In the genomic region with DNA sequence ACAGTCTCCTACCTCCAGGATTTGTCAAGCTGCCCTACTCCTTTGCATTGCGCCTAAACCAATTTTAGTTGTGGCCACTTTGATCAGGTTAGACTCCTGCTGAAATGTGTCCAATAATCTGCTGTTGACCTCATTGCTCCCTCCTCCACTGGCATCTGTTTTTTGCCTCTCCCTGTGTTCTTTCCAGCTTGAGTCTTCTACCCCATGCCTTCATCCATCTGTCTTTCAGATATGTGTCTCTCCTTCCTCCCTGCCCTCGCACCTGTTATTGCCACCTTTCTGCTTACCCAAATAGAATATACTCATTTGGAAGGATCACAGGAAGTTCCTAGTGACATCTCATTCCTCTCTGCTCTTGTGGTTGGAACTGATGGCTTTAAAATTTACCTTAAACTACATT, we compare ENCODE assay signal across 14 cellular contexts.
A peak's percentile ranks its signal among the peaks of the same experiment; 100 is the strongest.
DNase-seq lines count a peak whose midpoint lies in the region; ATAC-seq and TF ChIP-seq lines count a peak whose summit lies in the region.
"Had no signal": no experiment of that assay in that cellular context is flagged by ENCODE, and none has a peak within 500 bp of the region (broad histone marks: within the 10 kb centered on the region; RNA-seq: fewer than 3 reads in every experiment).

No MANE protein-coding gene starts in this region.

- no peaks in the 10 kb centered on the region for H3K27me3 Mint-ChIP-seq in activated CD4-positive, alpha-beta T cell treated with anti-CD3 and anti-CD28 coated beads, Interleukin-2, amount 10 ng/mL, durations not matched to agents 24 days and 14 days
- H3K27me3 Mint-ChIP-seq in CD8-positive, alpha-beta T cell (ENCODE audit: low read depth), result no peaks in the 10 kb centered on the region
- H3K27me3 Mint-ChIP-seq: CD4-positive, alpha-beta memory T cell had no signal

- no peaks in the 10 kb centered on the region for H3K4me1 ChIP-seq in CD8-positive, alpha-beta T cell (ENCODE audit: insufficient read depth, low read length)
- H3K4me1 ChIP-seq in transverse colon, result no peaks in the 10 kb centered on the region
- H3K4me1 ChIP-seq: Caco-2, HAP-1 had no signal

- POLR2A ChIA-PET in CD8-positive, alpha-beta T cell (lab: Charles Lee), result no interaction called here

- no peak overlapping the region for H3K4me3 ChIP-seq in CD8-positive, alpha-beta T cell (ENCODE audit: low read depth, low read length)
- no peak overlapping the region for H3K4me3 ChIP-seq in transverse colon
- H3K4me3 ChIP-seq: HAP-1 had no signal

- WGBS in transverse colon (ENCODE audit: low coverage in 1 of 2), 2 donors, result 82 to 100% methylated on average over 2 of the region's 2 CpGs

- no peaks in the 10 kb centered on the region for H3K36me3 ChIP-seq in CD8-positive, alpha-beta T cell (ENCODE audit: insufficient read depth, low read length)
- H3K36me3 ChIP-seq in transverse colon, result no peaks in the 10 kb centered on the region
- H3K36me3 ChIP-seq: HAP-1 had no signal

- H3K4me3 Mint-ChIP-seq in activated CD4-positive, alpha-beta T cell treated with anti-CD3 and anti-CD28 coated beads, Interleukin-2, amount 10 ng/mL, durations not matched to agents 24 days and 14 days, result no peak overlapping the region
- H3K4me3 Mint-ChIP-seq in CD8-positive, alpha-beta T cell, result no peak overlapping the region
- H3K4me3 Mint-ChIP-seq: CD4-positive, alpha-beta memory T cell; HFFc6 had no signal

- no peaks in the 10 kb centered on the region for H3K9me3 Mint-ChIP-seq in activated CD4-positive, alpha-beta T cell treated with anti-CD3 and anti-CD28 coated beads, Interleukin-2, amount 10 ng/mL, durations not matched to agents 24 days and 14 days
- H3K9me3 Mint-ChIP-seq in CD8-positive, alpha-beta T cell, result no peaks in the 10 kb centered on the region

- in situ Hi-C loops in G401 (cut with HindIII; ENCODE audit: low sequenced_read_pairs), result no loop called here
- in situ Hi-C loops in transverse colon (cut with MboI; ENCODE audit: low pct_ligation_motif_present in 1 of 4, low pct_unique_long_range_greater_than_20kb in 1 of 4, low sequenced_read_pairs in 3 of 4), result no loop called here

- H3K36me3 Mint-ChIP-seq in activated CD4-positive, alpha-beta T cell treated with anti-CD3 and anti-CD28 coated beads, Interleukin-2, amount 10 ng/mL, durations not matched to agents 24 days and 14 days (ENCODE audit: low read depth), result no peaks in the 10 kb centered on the region
- no peaks in the 10 kb centered on the region for H3K36me3 Mint-ChIP-seq in CD8-positive, alpha-beta T cell
- H3K36me3 Mint-ChIP-seq: CD4-positive, alpha-beta memory T cell had no signal

- no peaks in the 10 kb centered on the region for H3K27me3 ChIP-seq in CD8-positive, alpha-beta T cell (ENCODE audit: insufficient read depth, low read length)
- no peaks in the 10 kb centered on the region for H3K27me3 ChIP-seq in transverse colon

- H3K4me1 Mint-ChIP-seq in activated CD4-positive, alpha-beta T cell treated with anti-CD3 and anti-CD28 coated beads, Interleukin-2, amount 10 ng/mL, durations not matched to agents 24 days and 14 days, result no peaks in the 10 kb centered on the region
- H3K4me1 Mint-ChIP-seq in CD8-positive, alpha-beta T cell (ENCODE audit: low read depth), result no peaks in the 10 kb centered on the region
- H3K4me1 Mint-ChIP-seq: CD4-positive, alpha-beta memory T cell had no signal

- peak; percentile 8 for DNase-seq in activated CD4-positive, alpha-beta T cell treated with anti-CD3 and anti-CD28 coated beads, Interleukin-2, amount 10 ng/mL, durations not matched to agents 24 days and 14 days
- DNase-seq in activated CD4-positive, alpha-beta T cell treated with anti-CD3 and anti-CD28 coated beads, Interleukin-2, amount 50 U/mL, for 4 hours, result no peak
- DNase-seq in G401 (ENCODE audit: low spot score), result peak; percentile 98
- peak; percentile 41 to 94 for DNase-seq in cerebellar nuclear complex (lab: John Stamatoyannopoulos, UW)
- no peak for DNase-seq in NCI-H748 treated with DMSO at 0.1 percent for 48 hours (lab: John Stamatoyannopoulos, UW)
- no peak for DNase-seq in CD8-positive, alpha-beta T cell
- DNase-seq in transverse colon, result no peak
- DNase-seq: Caco-2; CD4-positive, alpha-beta memory T cell; DMS53; DMS79 treated with DMSO at 0.1 percent for 48 hours; GOT3; HFFc6 had no signal

- no peak for TF ChIP-seq CTCF in CD8-positive, alpha-beta T cell (IDR thresholded peaks at IDR 0.05)
- no peak for TF ChIP-seq CTCF in transverse colon (IDR thresholded peaks at IDR 0.05)

- no peak for ATAC-seq in CD8-positive, alpha-beta T cell

- intact Hi-C loops in activated CD4-positive, alpha-beta T cell treated with anti-CD3 and anti-CD28 coated beads, Interleukin-2, amount 10 ng/mL, durations not matched to agents 24 days and 14 days (cut with micrococcal nuclease), result no loop called here
- intact Hi-C loops in CD8-positive, alpha-beta T cell (cut with DNase I, micrococcal nuclease), result no loop called here
- intact Hi-C loops in transverse colon (cut with DNase I; ENCODE audit: low total_unique reads), result no loop called here

- no peak overlapping the region for H3K27ac ChIP-seq in CD8-positive, alpha-beta T cell (ENCODE audit: low read depth, low read length)
- H3K27ac ChIP-seq in transverse colon, result no peak overlapping the region

- TF ChIP-seq EP300 in transverse colon (IDR thresholded peaks at IDR 0.05; ENCODE audit: low read depth), result no peak

- CTCF ChIA-PET in CD8-positive, alpha-beta T cell (lab: Charles Lee), result no interaction called here

- no peaks in the 10 kb centered on the region for H3K9me3 ChIP-seq in CD8-positive, alpha-beta T cell (ENCODE audit: low read length)
- no peaks in the 10 kb centered on the region for H3K9me3 ChIP-seq in transverse colon
- H3K9me3 ChIP-seq: Caco-2, HAP-1 had no signal

- no peak overlapping the region for H3K27ac Mint-ChIP-seq in activated CD4-positive, alpha-beta T cell treated with anti-CD3 and anti-CD28 coated beads, Interleukin-2, amount 10 ng/mL, durations not matched to agents 24 days and 14 days
- no peak overlapping the region for H3K27ac Mint-ChIP-seq in CD8-positive, alpha-beta T cell
- H3K27ac Mint-ChIP-seq: CD4-positive, alpha-beta memory T cell; HFFc6 had no signal

- no peak for TF ChIP-seq POLR2A in transverse colon (IDR thresholded peaks at IDR 0.05)

Comparison
In these comparisons a context has a peak if more than half of its experiments do, and no peak if none do; other contexts are left out.
1. DNase-seq: peak in activated CD4-positive, alpha-beta T cell treated with anti-CD3 and anti-CD28 coated beads, Interleukin-2, amount 10 ng/mL, durations not matched to agents 24 days and 14 days (single experiment), G401 (single experiment) and cerebellar nuclear complex (2 of 2); none in activated CD4-positive, alpha-beta T cell treated with anti-CD3 and anti-CD28 coated beads, Interleukin-2, amount 50 U/mL, for 4 hours (0 of 2), NCI-H748 treated with DMSO at 0.1 percent for 48 hours (single experiment), CD8-positive, alpha-beta T cell (0 of 7) and transverse colon (single experiment).